Comparison of ENCODE assay signal across 8 cellular contexts in genomic region chr17:3724373-3725077, GRCh38. TPM values are rescaled to one million over a fixed set of nuclear protein-coding genes. Genes with fewer than 3 reads are reported as not detected.
DNase-seq lines count a peak whose midpoint lies in the region; ATAC-seq and TF ChIP-seq lines count a peak whose summit lies in the region.

No MANE protein-coding gene starts in this region.

- no TSS peak for BruUV-seq in MCF 10A (replicated peaks; lab: Mats Ljungman, UMichigan)

- H3K27ac Mint-ChIP-seq in MCF 10A (ENCODE audit: low read depth, unreplicated experiment): peak overlapping the region; percentile 20

- ATAC-seq in HG03159 (IDR thresholded peaks at IDR 0.05; ENCODE audit: unreplicated experiment) (peak; percentile 15), GM21786 (IDR thresholded peaks at IDR 0.05; ENCODE audit: unreplicated experiment) (no peak), GM18867 (IDR thresholded peaks at IDR 0.05; ENCODE audit: unreplicated experiment) (no peak)

- POLR2A ChIA-PET in MCF 10A (lab: Yijun Ruan, JAX): interaction anchor here (0.6 to 2.3 kb wide), 5 partner anchors 13 to 120 kb away, joined by 3 to 27 read pairs (median 4); partner anchors contain the start of gene TAX1BP3

- H3K9me3 ChIP-seq in muscle layer of duodenum (ENCODE audit: control insufficient read depth in 1 of 2, low read length in 2 of 2): no peaks in the 10 kb centered on the region

- intact Hi-C loops in MCF 10A (cut with micrococcal nuclease): no loop called here

- H3K4me3 Mint-ChIP-seq in MCF 10A (ENCODE audit: unreplicated experiment): peak overlapping the region; percentile 75

- no peaks in the 10 kb centered on the region for H3K36me3 ChIP-seq in muscle layer of duodenum (ENCODE audit: control insufficient read depth in 1 of 2, insufficient read depth in 2 of 2, low read length in 2 of 2)

- DNase-seq in AG10803 (ENCODE audit: low read depth) (no peak), MCF 10A (ENCODE audit: unreplicated experiment) (peak; percentile 4), LoVo (ENCODE audit: low spot score) (no peak), NCI-H2196 treated with DMSO at 0.1 percent for 48 hours (lab: John Stamatoyannopoulos, UW; ENCODE audit: unreplicated experiment) (no peak)

- H3K36me3 Mint-ChIP-seq in MCF 10A (ENCODE audit: insufficient read depth, unreplicated experiment): peaks cover 21% of the 10 kb centered on the region

- CTCF ChIA-PET in MCF 10A (lab: Yijun Ruan, JAX): interaction anchor here (2.9 to 5.2 kb wide), 2 partner anchors 14 kb away, joined by 28 to 40 read pairs; no protein-coding TSS in a partner anchor

- H3K4me1 Mint-ChIP-seq in MCF 10A (ENCODE audit: insufficient read depth, unreplicated experiment): peaks cover 33% of the 10 kb centered on the region

- TF ChIP-seq CTCF in AG10803 (conservative IDR thresholded peaks at IDR 0.05; ENCODE audit: low read length) (no peak), MCF 10A (IDR thresholded peaks at IDR 0.05; ENCODE audit: unreplicated experiment) (no peak)

- H3K9me3 Mint-ChIP-seq in MCF 10A (ENCODE audit: unreplicated experiment): no peaks in the 10 kb centered on the region

- peak overlapping the region; percentile 92 for H3K4me3 ChIP-seq in AG10803 (ENCODE audit: low read length)
- H3K4me3 ChIP-seq in muscle layer of duodenum (ENCODE audit: low read depth in 1 of 2, low read length in 2 of 2): peak overlapping the region; percentile 86 to 91

- H3K27ac ChIP-seq in muscle layer of duodenum (ENCODE audit: low read length): no peak overlapping the region

- H3K27me3 ChIP-seq in muscle layer of duodenum (ENCODE audit: low read depth, low read length): no peaks in the 10 kb centered on the region

- peaks cover 12 to 18% of the 10 kb centered on the region in 2 donors for H3K4me1 ChIP-seq in muscle layer of duodenum (ENCODE audit: control insufficient read depth in 1 of 2, insufficient read depth in 2 of 2, low read length in 2 of 2)

- no peaks in the 10 kb centered on the region for H3K27me3 Mint-ChIP-seq in MCF 10A (ENCODE audit: insufficient read depth, unreplicated experiment)

RNA-seq across cellular contexts. Expression of gene HASPIN, which starts 0.8 kb away (rescaled TPM):
- total RNA-seq in MCF 10A (2022): 3.7 and 6.4 TPM in 2 replicates

RNA-seq across cellular contexts. Expression of gene P2RX5, which starts 28.6 kb away (rescaled TPM):
- total RNA-seq in MCF 10A (2022): 4.8 and 4.9 TPM in 2 replicates

RNA-seq across cellular contexts. Expression of gene EMC6, which starts 55.9 kb away (rescaled TPM):
- total RNA-seq in MCF 10A (2022): 72.2 and 78.5 TPM in 2 replicates

RNA-seq across cellular contexts. Expression of gene TAX1BP3, which starts 56.1 kb away (rescaled TPM):
- total RNA-seq in MCF 10A (2022): 130 and 147 TPM in 2 replicates
